ENCODE assay signal across 1 cellular context in the genomic region with DNA sequence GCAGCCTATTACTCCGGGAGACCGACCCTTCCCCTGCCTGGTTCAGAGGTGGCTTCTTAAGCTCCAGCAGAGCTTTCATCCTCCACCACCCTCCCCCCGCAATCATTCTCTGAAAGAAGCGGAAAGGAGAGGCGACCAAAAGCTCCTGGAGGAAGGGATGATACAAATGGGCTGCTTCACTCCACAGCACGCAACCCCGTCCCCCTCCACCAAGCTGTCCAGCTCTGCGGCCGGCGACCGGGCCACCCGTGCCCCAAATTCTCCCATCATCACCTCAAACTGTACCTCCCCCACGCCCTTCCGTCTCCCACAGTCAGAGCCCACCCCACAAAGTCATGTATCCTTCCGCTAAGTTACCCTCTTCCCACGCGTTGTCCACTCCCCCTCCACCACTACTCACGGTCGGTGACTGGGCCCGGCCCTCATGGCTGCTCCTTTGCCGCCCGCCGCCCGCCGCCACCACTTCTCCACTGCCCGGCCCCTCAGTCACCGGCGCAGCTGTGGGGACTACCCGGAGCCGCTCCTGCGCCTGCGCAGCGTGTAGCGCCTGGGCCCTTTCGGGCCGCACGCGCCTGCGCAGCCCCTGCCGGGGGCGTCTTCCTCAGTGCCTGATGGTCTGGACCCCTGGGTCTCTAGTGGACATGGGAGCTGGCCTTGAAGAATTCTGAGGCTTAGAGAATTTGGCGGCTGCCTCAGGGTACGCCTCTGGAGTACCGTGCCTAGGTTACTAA.
A peak's percentile ranks its signal among the peaks of the same experiment; 100 is the strongest.
TF ChIP-seq lines count a peak whose summit lies in the region.

A gene with protein sequence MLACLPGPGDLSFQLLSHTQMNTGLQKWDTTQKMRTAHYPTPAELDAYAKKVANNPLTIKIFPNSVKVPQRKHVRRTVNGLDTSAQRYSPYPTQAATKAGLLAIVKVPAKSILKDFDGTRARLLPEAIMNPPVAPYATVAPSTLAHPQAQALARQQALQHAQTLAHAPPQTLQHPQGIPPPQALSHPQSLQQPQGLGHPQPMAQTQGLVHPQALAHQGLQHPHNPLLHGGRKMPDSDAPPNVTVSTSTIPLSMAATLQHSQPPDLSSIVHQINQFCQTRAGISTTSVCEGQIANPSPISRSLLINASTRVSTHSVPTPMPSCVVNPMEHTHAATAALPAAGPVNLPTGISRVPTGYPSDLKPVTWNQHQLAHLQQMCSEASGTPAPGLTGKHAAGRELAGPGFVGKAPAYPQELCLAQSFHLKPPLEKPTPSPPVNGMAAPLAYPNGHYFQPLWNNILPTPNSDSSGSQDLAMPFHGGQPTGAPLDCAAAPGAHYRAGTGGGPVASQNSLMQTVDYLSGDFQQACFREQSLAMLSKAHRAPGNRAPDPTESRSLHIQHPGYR (minus strand): TSS at position 509 of the 731 bp plus-strand sequence. CDS start 76,123 bp downstream, outside the sequence.

TF ChIP-seq in HepG2, 621 proteins besides CTCF, POLR2A, EP300 and RAD21 (continued from another document):
- TF ChIP-seq, protein P1, sequence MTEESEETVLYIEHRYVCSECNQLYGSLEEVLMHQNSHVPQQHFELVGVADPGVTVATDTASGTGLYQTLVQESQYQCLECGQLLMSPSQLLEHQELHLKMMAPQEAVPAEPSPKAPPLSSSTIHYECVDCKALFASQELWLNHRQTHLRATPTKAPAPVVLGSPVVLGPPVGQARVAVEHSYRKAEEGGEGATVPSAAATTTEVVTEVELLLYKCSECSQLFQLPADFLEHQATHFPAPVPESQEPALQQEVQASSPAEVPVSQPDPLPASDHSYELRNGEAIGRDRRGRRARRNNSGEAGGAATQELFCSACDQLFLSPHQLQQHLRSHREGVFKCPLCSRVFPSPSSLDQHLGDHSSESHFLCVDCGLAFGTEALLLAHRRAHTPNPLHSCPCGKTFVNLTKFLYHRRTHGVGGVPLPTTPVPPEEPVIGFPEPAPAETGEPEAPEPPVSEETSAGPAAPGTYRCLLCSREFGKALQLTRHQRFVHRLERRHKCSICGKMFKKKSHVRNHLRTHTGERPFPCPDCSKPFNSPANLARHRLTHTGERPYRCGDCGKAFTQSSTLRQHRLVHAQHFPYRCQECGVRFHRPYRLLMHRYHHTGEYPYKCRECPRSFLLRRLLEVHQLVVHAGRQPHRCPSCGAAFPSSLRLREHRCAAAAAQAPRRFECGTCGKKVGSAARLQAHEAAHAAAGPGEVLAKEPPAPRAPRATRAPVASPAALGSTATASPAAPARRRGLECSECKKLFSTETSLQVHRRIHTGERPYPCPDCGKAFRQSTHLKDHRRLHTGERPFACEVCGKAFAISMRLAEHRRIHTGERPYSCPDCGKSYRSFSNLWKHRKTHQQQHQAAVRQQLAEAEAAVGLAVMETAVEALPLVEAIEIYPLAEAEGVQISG (CRISPR knock-in tag; IDR thresholded peaks at IDR 0.05) = 0 out of 2 replicates have a peak, but pooled peaks have one; percentile 24
- TF ChIP-seq, protein P2, sequence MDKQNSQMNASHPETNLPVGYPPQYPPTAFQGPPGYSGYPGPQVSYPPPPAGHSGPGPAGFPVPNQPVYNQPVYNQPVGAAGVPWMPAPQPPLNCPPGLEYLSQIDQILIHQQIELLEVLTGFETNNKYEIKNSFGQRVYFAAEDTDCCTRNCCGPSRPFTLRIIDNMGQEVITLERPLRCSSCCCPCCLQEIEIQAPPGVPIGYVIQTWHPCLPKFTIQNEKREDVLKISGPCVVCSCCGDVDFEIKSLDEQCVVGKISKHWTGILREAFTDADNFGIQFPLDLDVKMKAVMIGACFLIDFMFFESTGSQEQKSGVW (CRISPR knock-in tag; IDR thresholded peaks at IDR 0.05; ENCODE audit: borderline replicate concordance) = no peak
- TF ChIP-seq RORA (CRISPR knock-in tag; IDR thresholded peaks at IDR 0.05) (no peak), SALL1 (CRISPR knock-in tag; IDR thresholded peaks at IDR 0.05) (peak; percentile 45; the same call in 1 of the 2 replicates), ISL2 (CRISPR knock-in tag; IDR thresholded peaks at IDR 0.05) (0 out of 2 replicates have a peak, but pooled peaks have one; percentile 5), MED8 (CRISPR knock-in tag; IDR thresholded peaks at IDR 0.05; ENCODE audit: insufficient replicate concordance) (no peak), ZNF337 (CRISPR knock-in tag; IDR thresholded peaks at IDR 0.05; ENCODE audit: borderline replicate concordance, low read depth) (0 out of 2 replicates have a peak, but pooled peaks have one; percentile 40), ZFP90 (CRISPR knock-in tag; IDR thresholded peaks at IDR 0.05; ENCODE audit: borderline replicate concordance) (0 out of 2 replicates have a peak, but pooled peaks have one; percentile 35), RXRA (CRISPR knock-in tag; IDR thresholded peaks at IDR 0.05) (no peak; the same call in 1 of the 2 replicates), CC2D1A (CRISPR knock-in tag; IDR thresholded peaks at IDR 0.05) (no peak), MLLT10 (CRISPR knock-in tag; IDR thresholded peaks at IDR 0.05) (no peak), HNRNPLL (IDR thresholded peaks at IDR 0.05; ENCODE audit: low read depth, low read length, poor library complexity, severe bottlenecking) (peak; percentile 93), RBFOX2 (IDR thresholded peaks at IDR 0.05; ENCODE audit: low read depth, low read length) (peak; percentile 86), SSRP1 (CRISPR knock-in tag; IDR thresholded peaks at IDR 0.05) (no peak), POGZ (CRISPR knock-in tag; IDR thresholded peaks at IDR 0.05) (no peak), NONO (IDR thresholded peaks at IDR 0.05) (no peak), NONO (CRISPR knock-in tag; conservative IDR thresholded peaks at IDR 0.05) (peak; percentile 45; the same call in 1 of the 2 replicates), ZNF329 (CRISPR knock-in tag; IDR thresholded peaks at IDR 0.05; ENCODE audit: low read depth) (0 out of 2 replicates have a peak, but pooled peaks have one; percentile 56), SMYD3 (CRISPR knock-in tag; IDR thresholded peaks at IDR 0.05) (no peak), ZBTB38 (CRISPR knock-in tag; IDR thresholded peaks at IDR 0.05) (0 out of 2 replicates have a peak, but pooled peaks have one; percentile 16), GATA4 (IDR thresholded peaks at IDR 0.05; ENCODE audit: borderline replicate concordance, low read depth) (no peak), ZMYM2 (CRISPR knock-in tag; IDR thresholded peaks at IDR 0.05) (no peak), CCAR2 (optimal IDR thresholded peaks at IDR 0.05; ENCODE audit: low read depth, low read length) (no peak), ZNF543 (CRISPR knock-in tag; IDR thresholded peaks at IDR 0.05) (peak; percentile 55; the same call in 1 of the 2 replicates), TAF1 (CRISPR knock-in tag; IDR thresholded peaks at IDR 0.05) (peak; percentile 67), THAP11 (CRISPR knock-in tag; IDR thresholded peaks at IDR 0.05) (peak; percentile 53), KDM5A (IDR thresholded peaks at IDR 0.05; ENCODE audit: borderline replicate concordance, low read length) (peak; percentile 53; the same call in 1 of the 2 replicates), ZNF616 (CRISPR knock-in tag; IDR thresholded peaks at IDR 0.05; ENCODE audit: low read depth) (0 out of 2 replicates have a peak, but pooled peaks have one; percentile 11), PPARG (CRISPR knock-in tag; conservative IDR thresholded peaks at IDR 0.05) (no peak), ZNF296 (CRISPR knock-in tag; conservative IDR thresholded peaks at IDR 0.05) (0 out of 2 replicates have a peak, but pooled peaks have one; percentile 37), ISX (CRISPR knock-in tag; conservative IDR thresholded peaks at IDR 0.05) (no peak), KAT7 (CRISPR knock-in tag; IDR thresholded peaks at IDR 0.05; ENCODE audit: borderline replicate concordance) (0 out of 2 replicates have a peak, but pooled peaks have one; percentile 69)
- TF ChIP-seq, protein P3, sequence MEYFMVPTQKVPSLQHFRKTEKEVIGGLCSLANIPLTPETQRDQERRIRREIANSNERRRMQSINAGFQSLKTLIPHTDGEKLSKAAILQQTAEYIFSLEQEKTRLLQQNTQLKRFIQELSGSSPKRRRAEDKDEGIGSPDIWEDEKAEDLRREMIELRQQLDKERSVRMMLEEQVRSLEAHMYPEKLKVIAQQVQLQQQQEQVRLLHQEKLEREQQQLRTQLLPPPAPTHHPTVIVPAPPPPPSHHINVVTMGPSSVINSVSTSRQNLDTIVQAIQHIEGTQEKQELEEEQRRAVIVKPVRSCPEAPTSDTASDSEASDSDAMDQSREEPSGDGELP (IDR thresholded peaks at IDR 0.05; ENCODE audit: borderline replicate concordance, low read depth) = peak; percentile 73; the same call in 1 of the 2 replicates
- TF ChIP-seq, protein P4, sequence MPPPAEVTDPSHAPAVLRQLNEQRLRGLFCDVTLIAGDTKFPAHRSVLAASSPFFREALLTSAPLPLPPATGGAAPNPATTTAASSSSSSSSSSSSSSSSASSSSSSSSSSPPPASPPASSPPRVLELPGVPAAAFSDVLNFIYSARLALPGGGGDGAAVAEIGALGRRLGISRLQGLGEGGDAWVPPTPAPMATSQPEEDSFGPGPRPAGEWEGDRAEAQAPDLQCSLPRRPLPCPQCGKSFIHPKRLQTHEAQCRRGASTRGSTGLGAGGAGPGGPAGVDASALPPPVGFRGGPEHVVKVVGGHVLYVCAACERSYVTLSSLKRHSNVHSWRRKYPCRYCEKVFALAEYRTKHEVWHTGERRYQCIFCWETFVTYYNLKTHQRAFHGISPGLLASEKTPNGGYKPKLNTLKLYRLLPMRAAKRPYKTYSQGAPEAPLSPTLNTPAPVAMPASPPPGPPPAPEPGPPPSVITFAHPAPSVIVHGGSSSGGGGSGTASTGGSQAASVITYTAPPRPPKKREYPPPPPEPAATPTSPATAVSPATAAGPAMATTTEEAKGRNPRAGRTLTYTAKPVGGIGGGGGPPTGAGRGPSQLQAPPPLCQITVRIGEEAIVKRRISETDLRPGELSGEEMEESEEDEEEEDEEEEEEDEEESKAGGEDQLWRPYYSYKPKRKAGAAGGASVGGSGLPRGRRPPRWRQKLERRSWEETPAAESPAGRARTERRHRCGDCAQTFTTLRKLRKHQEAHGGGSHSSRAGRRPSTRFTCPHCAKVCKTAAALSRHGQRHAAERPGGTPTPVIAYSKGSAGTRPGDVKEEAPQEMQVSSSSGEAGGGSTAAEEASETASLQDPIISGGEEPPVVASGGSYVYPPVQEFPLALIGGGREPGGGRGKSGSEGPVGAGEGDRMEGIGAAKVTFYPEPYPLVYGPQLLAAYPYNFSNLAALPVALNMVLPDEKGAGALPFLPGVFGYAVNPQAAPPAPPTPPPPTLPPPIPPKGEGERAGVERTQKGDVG (CRISPR knock-in tag; IDR thresholded peaks at IDR 0.05; ENCODE audit: borderline replicate concordance) = 0 out of 2 replicates have a peak, but pooled peaks have one; percentile 10
- TF ChIP-seq, protein P5, sequence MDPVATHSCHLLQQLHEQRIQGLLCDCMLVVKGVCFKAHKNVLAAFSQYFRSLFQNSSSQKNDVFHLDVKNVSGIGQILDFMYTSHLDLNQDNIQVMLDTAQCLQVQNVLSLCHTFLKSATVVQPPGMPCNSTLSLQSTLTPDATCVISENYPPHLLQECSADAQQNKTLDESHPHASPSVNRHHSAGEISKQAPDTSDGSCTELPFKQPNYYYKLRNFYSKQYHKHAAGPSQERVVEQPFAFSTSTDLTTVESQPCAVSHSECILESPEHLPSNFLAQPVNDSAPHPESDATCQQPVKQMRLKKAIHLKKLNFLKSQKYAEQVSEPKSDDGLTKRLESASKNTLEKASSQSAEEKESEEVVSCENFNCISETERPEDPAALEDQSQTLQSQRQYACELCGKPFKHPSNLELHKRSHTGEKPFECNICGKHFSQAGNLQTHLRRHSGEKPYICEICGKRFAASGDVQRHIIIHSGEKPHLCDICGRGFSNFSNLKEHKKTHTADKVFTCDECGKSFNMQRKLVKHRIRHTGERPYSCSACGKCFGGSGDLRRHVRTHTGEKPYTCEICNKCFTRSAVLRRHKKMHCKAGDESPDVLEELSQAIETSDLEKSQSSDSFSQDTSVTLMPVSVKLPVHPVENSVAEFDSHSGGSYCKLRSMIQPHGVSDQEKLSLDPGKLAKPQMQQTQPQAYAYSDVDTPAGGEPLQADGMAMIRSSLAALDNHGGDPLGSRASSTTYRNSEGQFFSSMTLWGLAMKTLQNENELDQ (CRISPR knock-in tag; IDR thresholded peaks at IDR 0.05; ENCODE audit: borderline replicate concordance) = no peak
- TF ChIP-seq, protein P6, sequence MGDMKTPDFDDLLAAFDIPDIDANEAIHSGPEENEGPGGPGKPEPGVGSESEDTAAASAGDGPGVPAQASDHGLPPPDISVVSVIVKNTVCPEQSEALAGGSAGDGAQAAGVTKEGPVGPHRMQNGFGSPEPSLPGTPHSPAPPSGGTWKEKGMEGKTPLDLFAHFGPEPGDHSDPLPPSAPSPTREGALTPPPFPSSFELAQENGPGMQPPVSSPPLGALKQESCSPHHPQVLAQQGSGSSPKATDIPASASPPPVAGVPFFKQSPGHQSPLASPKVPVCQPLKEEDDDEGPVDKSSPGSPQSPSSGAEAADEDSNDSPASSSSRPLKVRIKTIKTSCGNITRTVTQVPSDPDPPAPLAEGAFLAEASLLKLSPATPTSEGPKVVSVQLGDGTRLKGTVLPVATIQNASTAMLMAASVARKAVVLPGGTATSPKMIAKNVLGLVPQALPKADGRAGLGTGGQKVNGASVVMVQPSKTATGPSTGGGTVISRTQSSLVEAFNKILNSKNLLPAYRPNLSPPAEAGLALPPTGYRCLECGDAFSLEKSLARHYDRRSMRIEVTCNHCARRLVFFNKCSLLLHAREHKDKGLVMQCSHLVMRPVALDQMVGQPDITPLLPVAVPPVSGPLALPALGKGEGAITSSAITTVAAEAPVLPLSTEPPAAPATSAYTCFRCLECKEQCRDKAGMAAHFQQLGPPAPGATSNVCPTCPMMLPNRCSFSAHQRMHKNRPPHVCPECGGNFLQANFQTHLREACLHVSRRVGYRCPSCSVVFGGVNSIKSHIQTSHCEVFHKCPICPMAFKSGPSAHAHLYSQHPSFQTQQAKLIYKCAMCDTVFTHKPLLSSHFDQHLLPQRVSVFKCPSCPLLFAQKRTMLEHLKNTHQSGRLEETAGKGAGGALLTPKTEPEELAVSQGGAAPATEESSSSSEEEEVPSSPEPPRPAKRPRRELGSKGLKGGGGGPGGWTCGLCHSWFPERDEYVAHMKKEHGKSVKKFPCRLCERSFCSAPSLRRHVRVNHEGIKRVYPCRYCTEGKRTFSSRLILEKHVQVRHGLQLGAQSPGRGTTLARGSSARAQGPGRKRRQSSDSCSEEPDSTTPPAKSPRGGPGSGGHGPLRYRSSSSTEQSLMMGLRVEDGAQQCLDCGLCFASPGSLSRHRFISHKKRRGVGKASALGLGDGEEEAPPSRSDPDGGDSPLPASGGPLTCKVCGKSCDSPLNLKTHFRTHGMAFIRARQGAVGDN (CRISPR knock-in tag; IDR thresholded peaks at IDR 0.05) = peak; percentile 80
- TF ChIP-seq, protein P7, sequence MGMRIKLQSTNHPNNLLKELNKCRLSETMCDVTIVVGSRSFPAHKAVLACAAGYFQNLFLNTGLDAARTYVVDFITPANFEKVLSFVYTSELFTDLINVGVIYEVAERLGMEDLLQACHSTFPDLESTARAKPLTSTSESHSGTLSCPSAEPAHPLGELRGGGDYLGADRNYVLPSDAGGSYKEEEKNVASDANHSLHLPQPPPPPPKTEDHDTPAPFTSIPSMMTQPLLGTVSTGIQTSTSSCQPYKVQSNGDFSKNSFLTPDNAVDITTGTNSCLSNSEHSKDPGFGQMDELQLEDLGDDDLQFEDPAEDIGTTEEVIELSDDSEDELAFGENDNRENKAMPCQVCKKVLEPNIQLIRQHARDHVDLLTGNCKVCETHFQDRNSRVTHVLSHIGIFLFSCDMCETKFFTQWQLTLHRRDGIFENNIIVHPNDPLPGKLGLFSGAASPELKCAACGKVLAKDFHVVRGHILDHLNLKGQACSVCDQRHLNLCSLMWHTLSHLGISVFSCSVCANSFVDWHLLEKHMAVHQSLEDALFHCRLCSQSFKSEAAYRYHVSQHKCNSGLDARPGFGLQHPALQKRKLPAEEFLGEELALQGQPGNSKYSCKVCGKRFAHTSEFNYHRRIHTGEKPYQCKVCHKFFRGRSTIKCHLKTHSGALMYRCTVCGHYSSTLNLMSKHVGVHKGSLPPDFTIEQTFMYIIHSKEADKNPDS (CRISPR knock-in tag; IDR thresholded peaks at IDR 0.05) = no peak
